24 cellular contexts compared by ENCODE assay signal in genomic region chr16:48479955-48480354, GRCh38.
DNase-seq lines count a peak whose midpoint lies in the region; TF ChIP-seq lines count a peak whose summit lies in the region.
"Had no signal": no experiment of that assay in that cellular context is flagged by ENCODE, and none has a peak within 500 bp of the region (broad histone marks: within the 10 kb centered on the region; RNA-seq: fewer than 3 reads in every experiment).

No MANE protein-coding gene starts in this region.

- no peak overlapping the region for H3K4me3 Mint-ChIP-seq in activated CD4-positive, alpha-beta memory T cell treated with anti-CD3 and anti-CD28 coated beads for 36 hours
- H3K4me3 Mint-ChIP-seq: B cell, HFFc6 had no signal

- no peak for TF ChIP-seq CTCF in WERI-Rb-1 (IDR thresholded peaks at IDR 0.05; ENCODE audit: low read depth, low read length)
- no peak for TF ChIP-seq CTCF in fibroblast of mammary gland (conservative IDR thresholded peaks at IDR 0.05; ENCODE audit: control insufficient read depth, insufficient read depth, low read depth, low read length)

- peaks cover 18% of the 10 kb centered on the region for H3K9me3 Mint-ChIP-seq in activated CD4-positive, alpha-beta memory T cell treated with anti-CD3 and anti-CD28 coated beads for 36 hours
- H3K9me3 Mint-ChIP-seq: HFFc6 had no signal

- no peaks in the 10 kb centered on the region for H3K36me3 ChIP-seq in WERI-Rb-1
- H3K36me3 ChIP-seq: esophagus muscularis mucosa, left ventricle myocardium inferior, thyroid gland had no signal

- peak overlapping the region; percentile 17; the same call in 1 of the 2 replicates for H3K27ac ChIP-seq in WERI-Rb-1
- H3K27ac ChIP-seq: esophagus muscularis mucosa, left ventricle myocardium inferior, PC-9, thyroid gland had no signal

- CTCF ChIA-PET in activated CD4-positive, alpha-beta memory T cell treated with anti-CD3 and anti-CD28 coated beads for 36 hours (lab: Charles Lee) = interaction anchor here (2.9 kb wide), 1 partner anchor 143 kb away, joined by 13 read pairs; no protein-coding TSS in a partner anchor

- H3K36me3 Mint-ChIP-seq in activated CD4-positive, alpha-beta memory T cell treated with anti-CD3 and anti-CD28 coated beads for 36 hours = peaks cover 2% of the 10 kb centered on the region

- H3K4me3 ChIP-seq in WERI-Rb-1 (ENCODE audit: low read depth, low read length) = no peak overlapping the region
- no peak overlapping the region for H3K4me3 ChIP-seq in fibroblast of mammary gland (ENCODE audit: control insufficient read depth, low read depth, low read length)
- H3K4me3 ChIP-seq: esophagus muscularis mucosa, left ventricle myocardium inferior, PC-9, thyroid gland had no signal

- H3K9me3 ChIP-seq in WERI-Rb-1 (ENCODE audit: severe bottlenecking) = no peaks in the 10 kb centered on the region
- H3K9me3 ChIP-seq: esophagus muscularis mucosa, left ventricle myocardium inferior, thyroid gland had no signal

- peaks cover 4% of the 10 kb centered on the region for H3K4me1 Mint-ChIP-seq in activated CD4-positive, alpha-beta memory T cell treated with anti-CD3 and anti-CD28 coated beads for 36 hours (ENCODE audit: low read depth)
- H3K4me1 Mint-ChIP-seq: B cell had no signal

- H3K27me3 ChIP-seq in WERI-Rb-1 (ENCODE audit: insufficient read depth, low read depth, severe bottlenecking) = no peaks in the 10 kb centered on the region
- H3K27me3 ChIP-seq: esophagus muscularis mucosa, thyroid gland had no signal

- POLR2A ChIA-PET in activated CD4-positive, alpha-beta memory T cell treated with anti-CD3 and anti-CD28 coated beads for 36 hours (lab: Charles Lee) = no interaction called here

- intact Hi-C loops in activated CD4-positive, alpha-beta memory T cell treated with anti-CD3 and anti-CD28 coated beads for 36 hours (cut with micrococcal nuclease) = no loop called here

- H3K27me3 Mint-ChIP-seq in activated CD4-positive, alpha-beta memory T cell treated with anti-CD3 and anti-CD28 coated beads for 36 hours = peaks cover 21% of the 10 kb centered on the region

- H3K27ac Mint-ChIP-seq in activated CD4-positive, alpha-beta memory T cell treated with anti-CD3 and anti-CD28 coated beads for 36 hours = no peak overlapping the region
- H3K27ac Mint-ChIP-seq: activated naive CD4-positive, alpha-beta T cell treated with anti-CD3 and anti-CD28 coated beads, Interleukin-2, amount 50 U/mL, for 72 hours; B cell; HFFc6 had no signal

- DNase-seq in NCI-H82 treated with DMSO at 0.1 percent for 48 hours (lab: John Stamatoyannopoulos, UW; ENCODE audit: unreplicated experiment) (peak; percentile 12), NCI-H82 (lab: John Stamatoyannopoulos, UW) (no peak), WERI-Rb-1 (no peak), fibroblast of mammary gland (ENCODE audit: low read depth) (peak; percentile 69), renal cortical epithelial cell (ENCODE audit: low read depth) (peak; percentile 26), dedifferentiated amniotic fluid mesenchymal stem cell (ENCODE audit: extremely low spot score) (no peak)
- no peak for DNase-seq in activated CD4-positive, CD25-positive, alpha-beta regulatory T cell treated with anti-CD3 and anti-CD28 coated beads, Interleukin-2, amount 50 U/mL, for 72 hours
- DNase-seq in activated CD4-positive, alpha-beta memory T cell treated with anti-CD3 and anti-CD28 coated beads for 36 hours = no peak
- DNase-seq: DMS79 treated with DMSO at 0.1 percent for 48 hours; effector memory CD4-positive, alpha-beta T cell; glutamatergic neuron; HFFc6; left ventricle myocardium inferior; NCI-H1105; NCI-H2029; NCI-H345; PC-9; posterior cingulate gyrus; SHP77 treated with DMSO at 0.1 percent for 48 hours; stimulated activated CD4-positive, alpha-beta T cell treated with anti-CD3 and anti-CD28 coated beads, Interleukin-1b, Interleukin-23, amount 100 ng/mL, for 48 hours; thyroid gland had no signal

Comparison
In these comparisons a context has a peak if more than half of its experiments do, and no peak if none do; other contexts are left out.
1. DNase-seq: peak in NCI-H82 treated with DMSO at 0.1 percent for 48 hours (single experiment), fibroblast of mammary gland (single experiment) and renal cortical epithelial cell (single experiment); none in NCI-H82 (single experiment), WERI-Rb-1 (single experiment), activated CD4-positive, CD25-positive, alpha-beta regulatory T cell treated with anti-CD3 and anti-CD28 coated beads, Interleukin-2, amount 50 U/mL, for 72 hours (single experiment), activated CD4-positive, alpha-beta memory T cell treated with anti-CD3 and anti-CD28 coated beads for 36 hours (single experiment) and dedifferentiated amniotic fluid mesenchymal stem cell (single experiment).